In genomic region chr1:24912359-24913273, GRCh38 we compare ENCODE assay signal across 10 cellular contexts. TPM values are rescaled to one million over a fixed set of nuclear protein-coding genes. Genes with fewer than 3 reads are reported as not detected.
DNase-seq lines count a peak whose midpoint lies in the region; ATAC-seq, FAIRE-seq and TF ChIP-seq lines count a peak whose summit lies in the region.
"Had no signal": no experiment of that assay in that cellular context is flagged by ENCODE, and none has a peak within 500 bp of the region (broad histone marks: within the 10 kb centered on the region; RNA-seq: fewer than 3 reads in every experiment).

No MANE protein-coding gene starts in this region.

- H3K36me3 ChIP-seq in GM12878 (ENCODE audit: control insufficient read depth in 2 of 2, insufficient read depth in 2 of 2, low read length in 1 of 2) (peaks cover 60 to 83% of the 10 kb centered on the region in 2 experiments), neuronal stem cell (replicated peaks in 1 of 2; ENCODE audit: control insufficient read depth in 2 of 2, insufficient read depth in 2 of 2, low read length in 2 of 2) (no peaks in the 10 kb centered on the region), esophagus muscularis mucosa (no peaks in the 10 kb centered on the region)

- H4K8ac ChIP-seq in neuronal stem cell (ENCODE audit: low read depth, low read length) = no peak overlapping the region

- H4K20me1 ChIP-seq in GM12878 (ENCODE audit: control insufficient read depth, insufficient read depth) = peaks cover 34% of the 10 kb centered on the region

- H3K14ac ChIP-seq in neuronal stem cell (ENCODE audit: low read length) = no peak overlapping the region

- TF ChIP-seq POLR2A in GM12878 (IDR thresholded peaks at IDR 0.05; ENCODE audit: low read depth, low read length) = peak; percentile 37
- TF ChIP-seq POLR2A in esophagus muscularis mucosa (IDR thresholded peaks at IDR 0.05; ENCODE audit: low read depth) = no peak

- no peak overlapping the region for H4K91ac ChIP-seq in neuronal stem cell (ENCODE audit: low read depth, low read length, poor library complexity)

- no TSS peak for BruUV-seq in GM12878 (replicated peaks; lab: Mats Ljungman, UMichigan)

- DNase-seq in EH (ENCODE audit: low read depth) = peak; percentile 28
- peak; percentile 66 for DNase-seq in M059J (ENCODE audit: low read depth)
- no peak for DNase-seq in GM12878 (ENCODE audit: low read depth, low spot score)
- DNase-seq in neuronal stem cell (ENCODE audit: low spot score) = no peak
- no peak for DNase-seq in esophagus muscularis mucosa (ENCODE audit: extremely low spot score)
- DNase-seq: COR-L47, MV-4-11, NCI-H446 treated with DMSO at 0.1 percent for 48 hours had no signal

- H2BK120ac ChIP-seq in neuronal stem cell (ENCODE audit: low read depth, low read length) = no peak overlapping the region

- H3K79me2 ChIP-seq in GM12878 (ENCODE audit: control insufficient read depth, insufficient read depth, low read length) = peaks cover 45% of the 10 kb centered on the region

- H3K27ac ChIP-seq in GM12878 (ENCODE audit: control insufficient read depth, insufficient read depth) (no peak overlapping the region), neuronal stem cell (replicated peaks; ENCODE audit: low read length) (no peak overlapping the region), esophagus muscularis mucosa (replicated peaks in 1 of 4) (no peak overlapping the region)

- RAD21 ChIA-PET in GM12878 (lab: Charles Lee; ENCODE audit: unreplicated experiment) = interaction anchor here (0.7 to 1.1 kb wide), 3 partner anchors 18 to 125 kb away, joined by 3 to 4 read pairs (median 3); no protein-coding TSS in a partner anchor

- no peak for ATAC-seq in GM12878
- no peak for ATAC-seq in HG03469 (IDR thresholded peaks at IDR 0.05; ENCODE audit: unreplicated experiment)
- ATAC-seq in esophagus mucosa = no peak

- H3K9ac ChIP-seq in GM12878 (ENCODE audit: control insufficient read depth, insufficient read depth, low read length) (no peak overlapping the region), neuronal stem cell (ENCODE audit: low read depth, low read length, poor library complexity) (no peak overlapping the region)

- no peaks in the 10 kb centered on the region for H3K79me1 ChIP-seq in neuronal stem cell (ENCODE audit: low read depth, low read length)

- H2BK15ac ChIP-seq in neuronal stem cell (ENCODE audit: low read length) = peak overlapping the region; percentile 35

- H3K27me3 ChIP-seq in GM12878 (replicated peaks in 1 of 2; ENCODE audit: control insufficient read depth in 2 of 2, insufficient read depth in 2 of 2, low read length in 1 of 2) (no peaks in the 10 kb centered on the region), neuronal stem cell (ENCODE audit: control insufficient read depth in 3 of 3, insufficient read depth in 3 of 3, low read depth in 1 of 3, low read length in 3 of 3) (peaks cover 0 to 68% (median 0%) of the 10 kb centered on the region in 3 experiments), esophagus muscularis mucosa (peaks cover 0 to 36% (median 0%) of the 10 kb centered on the region in 4 donors)

- POLR2A ChIA-PET in GM12878 (lab: Charles Lee) = interaction anchor here (0.6 to 1.1 kb wide), 4 partner anchors 11 to 55 kb away, joined by 3 to 4 read pairs (median 4); no protein-coding TSS in a partner anchor

- H3K4ac ChIP-seq in neuronal stem cell (ENCODE audit: low read length) = no peak overlapping the region

- H3K4me3 ChIP-seq in GM12878 (no peak overlapping the region), neuronal stem cell (ENCODE audit: low read length in 2 of 2) (no peak overlapping the region), esophagus muscularis mucosa (no peak overlapping the region)

- 82% methylated on average over 13 of the region's 13 CpGs for WGBS in GM12878 (ENCODE audit: insufficient coverage, insufficient replicate concordance, low lambda C conversion rate, missing lambda C conversion rate)
- no CpG with 5 or more reads among the region's 13 CpGs for WGBS in neuronal stem cell (ENCODE audit: extremely low coverage in 2 of 2, insufficient read length in 2 of 2, insufficient replicate concordance in 1 of 2), 2 donors
- WGBS in esophagus muscularis mucosa = 76% methylated on average over 9 of the region's 13 CpGs

- no peak overlapping the region for H2BK12ac ChIP-seq in neuronal stem cell (ENCODE audit: low read length)

- H2AK5ac ChIP-seq in neuronal stem cell (ENCODE audit: low read depth, low read length) = peak overlapping the region; percentile 16

- intact Hi-C loops in GM12878 (cut with micrococcal nuclease; ENCODE audit: unreplicated experiment) = no loop called here
- intact Hi-C loops in esophagus muscularis mucosa (cut with DNase I) = no loop called here

- no peak overlapping the region for H2BK5ac ChIP-seq in neuronal stem cell (ENCODE audit: low read length)

- no peak overlapping the region for H3K18ac ChIP-seq in neuronal stem cell (ENCODE audit: low read length)

- no peaks in the 10 kb centered on the region for H3K9me3 ChIP-seq in GM12878 (replicated peaks; ENCODE audit: control insufficient read depth, insufficient read depth, low read length)
- H3K9me3 ChIP-seq in neuronal stem cell (replicated peaks in 1 of 2; ENCODE audit: control insufficient read depth in 2 of 2, insufficient read depth in 1 of 2, low read depth in 1 of 2, low read length in 2 of 2) = no peaks in the 10 kb centered on the region
- no peaks in the 10 kb centered on the region for H3K9me3 ChIP-seq in esophagus muscularis mucosa

- CTCF ChIA-PET in GM12878 (lab: Yijun Ruan, JAX) = interaction anchor here (1.1 to 1.2 kb wide), 2 partner anchors 14 to 20 kb away, joined by 3 read pairs; no protein-coding TSS in a partner anchor

- H3K23ac ChIP-seq in neuronal stem cell (ENCODE audit: low read depth, low read length, poor library complexity) = no peak overlapping the region

- TF ChIP-seq CTCF in GM12878 (IDR thresholded peaks at IDR 0.05 in 2 of 3, conservative IDR thresholded peaks at IDR 0.05 in 1 of 3; ENCODE audit: control insufficient read depth in 2 of 3, extremely low read depth in 1 of 3, insufficient read depth in 1 of 3, low read depth in 3 of 3, low read length in 3 of 3) (no peak), esophagus muscularis mucosa (IDR thresholded peaks at IDR 0.05) (no peak)

- peaks cover 17% of the 10 kb centered on the region for H3K4me1 ChIP-seq in GM12878 (ENCODE audit: control insufficient read depth, insufficient read depth, low read length)
- peaks cover 0 to 6% of the 10 kb centered on the region in 2 donors for H3K4me1 ChIP-seq in neuronal stem cell (ENCODE audit: control insufficient read depth in 2 of 2, insufficient read depth in 1 of 2, low read depth in 1 of 2, low read length in 2 of 2)
- peaks cover 0 to 10% (median 8%) of the 10 kb centered on the region in 4 donors for H3K4me1 ChIP-seq in esophagus muscularis mucosa

- H3K4me2 ChIP-seq in GM12878 (ENCODE audit: control insufficient read depth, insufficient read depth) (no peak overlapping the region), neuronal stem cell (ENCODE audit: insufficient read depth, low read length, poor library complexity, severe bottlenecking) (no peak overlapping the region)

- no peak for TF ChIP-seq RAD21 in GM12878 (IDR thresholded peaks at IDR 0.05; ENCODE audit: insufficient read depth, low read depth, low read length)

- no peak overlapping the region for H2AFZ ChIP-seq in GM12878 (ENCODE audit: control insufficient read depth, low read depth, low read length)
- no peak overlapping the region for H2AFZ ChIP-seq in neuronal stem cell (ENCODE audit: low read length)

- TF ChIP-seq EP300 in GM12878 (IDR thresholded peaks at IDR 0.05; ENCODE audit: borderline replicate concordance in 1 of 2, control insufficient read depth in 1 of 2, low read depth in 2 of 2, low read length in 2 of 2) (no peak), esophagus muscularis mucosa (IDR thresholded peaks at IDR 0.05) (no peak)

- no peak for FAIRE-seq in GM12878 (lab: Jason Lieb, UNC)

- SMC1A ChIA-PET in GM12878 (lab: Charles Lee; ENCODE audit: uncharacterized antibody, unreplicated experiment) = interaction anchor here (1.9 kb wide), 1 partner anchor 85 kb away, joined by 5 read pairs; no protein-coding TSS in a partner anchor

- in situ Hi-C loops in GM12878 (cut with MboI) = no loop called here

TF ChIP-seq in GM12878, 131 proteins besides CTCF, POLR2A, EP300 and RAD21:
- 0 out of 2 replicates have a peak, but pooled peaks have one; percentile 15 for TF ChIP-seq SMAD5 (IDR thresholded peaks at IDR 0.05; ENCODE audit: low read depth)
- no peak for TF ChIP-seq CREM (IDR thresholded peaks at IDR 0.05; ENCODE audit: low read depth)

RNA-seq across cellular contexts. Expression of gene RUNX3, which starts 17.5 kb away (rescaled TPM):
- total RNA-seq in M059J (2014; rRNA removed; shearing (Covaris generic)) = 0.17 and 0.37 TPM in 2 replicates
- 101 and 106 TPM in 2 replicates for total RNA-seq in GM12878 (2013; cell fraction: nucleolus; rRNA removed)
- total RNA-seq in GM12878 (2014; rRNA removed) = 25.8 and 33.5 TPM in 2 replicates
- 18.4 and 19.0 TPM in 2 replicates for total RNA-seq in GM12878 (2014; rRNA removed; fragmentation: Illumina TruSeq; extraction: Trizol)
- 148 and 151 TPM in 2 replicates for total RNA-seq in GM12878 (2021)
- 44.1 TPM for polyA plus RNA-seq in GM12878 (2011; ENCODE audit: low read depth)
- polyA plus RNA-seq in GM12878 (2011; rRNA removed) = 15.0 and 25.8 TPM in 2 replicates
- polyA plus RNA-seq in GM12878 (2011; cell fraction: cytosol; rRNA removed) = 45.6 and 51.9 TPM in 2 replicates
- 72.8 and 112 TPM in 2 replicates for polyA plus RNA-seq in GM12878 (2011; cell fraction: nucleus; rRNA removed)
- polyA plus RNA-seq in GM12878 (2012) = 91.6 and 104 TPM in 2 replicates
- polyA plus RNA-seq in GM12878 (2014; fragmentation: Illumina TruSeq; extraction: Trizol) = 48.8 and 61.7 TPM in 2 replicates
- polyA plus RNA-seq in GM12878 (2014; fragmentation: Nextera tagmentation; extraction: Ambion mirVana) = 10 to 100 TPM; 21.6 to 26.3 TPM
- 64.7 and 79.6 TPM in 2 replicates for polyA plus RNA-seq in GM12878 (2014; rRNA removed)
- polyA plus RNA-seq in GM12878 (2016; fragmentation: Nextera tagmentation; extraction: Ambion mirVana) = 10 to 100 TPM; 29.3 to 34.0 TPM
- 20.0 and 31.7 TPM in 2 replicates for polyA minus RNA-seq in GM12878 (2011; rRNA and poly(A)+ RNA removed)
- 30.6 and 47.6 TPM in 2 replicates for polyA minus RNA-seq in GM12878 (2011; cell fraction: cytosol; rRNA and poly(A)+ RNA removed)
- 30.8 and 46.2 TPM in 2 replicates for polyA minus RNA-seq in GM12878 (2011; cell fraction: nucleus; rRNA and poly(A)+ RNA removed)
- 0.15 TPM for polyA plus RNA-seq in neuronal stem cell (2013, experiment 1 of 2)
- polyA plus RNA-seq in neuronal stem cell (2013, experiment 2 of 2) = 0.25 TPM
- 1 to 10 TPM in 3 of 4 donors, under 1 TPM in 1; 0.91 to 4.4 (median 2.3) TPM for total RNA-seq in esophagus muscularis mucosa
- total RNA-seq in esophagus mucosa = 1.6 TPM

Comparison
In these comparisons a context has a peak if more than half of its experiments do, and no peak if none do; other contexts are left out.
1. DNase-seq: peak in EH (single experiment) and M059J (single experiment); none in GM12878 (single experiment), neuronal stem cell (single experiment) and esophagus muscularis mucosa (single experiment).